In genomic region chr15:69395460-69395859, GRCh38 we compare ENCODE assay signal across 18 cellular contexts.
"Had no signal": no experiment of that assay in that cellular context is flagged by ENCODE, and none has a peak within 500 bp of the region (broad histone marks: within the 10 kb centered on the region; RNA-seq: fewer than 3 reads in every experiment).

No MANE protein-coding gene starts in this region.

- H3K9me3 ChIP-seq: heart right ventricle, left lung, lower lobe of right lung, ovary, vagina had no signal

- H3K27ac Mint-ChIP-seq: memory B cell, mesothelial cell of epicardium, natural killer cell had no signal

- H3K27ac ChIP-seq: coronary artery, heart right ventricle, left lung, lower lobe of right lung, ovary, vagina had no signal

- H3K36me3 Mint-ChIP-seq: memory B cell, mesothelial cell of epicardium, natural killer cell had no signal

- H3K4me3 Mint-ChIP-seq: memory B cell, mesothelial cell of epicardium, natural killer cell, neural crest cell had no signal

- H3K9me3 Mint-ChIP-seq: memory B cell, mesothelial cell of epicardium, natural killer cell, neural crest cell had no signal

- ATAC-seq: left lung had no signal

- H3K4me1 Mint-ChIP-seq: memory B cell had no signal

- H3K27me3 ChIP-seq: dorsolateral prefrontal cortex, ovary, vagina had no signal

- H3K36me3 ChIP-seq: heart right ventricle, left lung, lower lobe of right lung, ovary, vagina had no signal

- H3K4me3 ChIP-seq: left lung, lower lobe of right lung, ovary, smooth muscle cell, vagina had no signal

- DNase-seq: effector CD8-positive, alpha-beta T cell; heart right ventricle; left lung; lower lobe of right lung; natural killer cell; nucleus accumbens; right cardiac atrium; stimulated activated CD4-positive, alpha-beta T cell treated with anti-CD3 and anti-CD28 coated beads, Interleukin-2, amount 100 ng/mL, for 48 hours; stimulated activated naive CD4-positive, alpha-beta T cell treated with Interleukin-2 at 50 U/mL for 16 hours; trophoblast cell had no signal
